1 cellular context compared by ENCODE assay signal in the genomic region with DNA sequence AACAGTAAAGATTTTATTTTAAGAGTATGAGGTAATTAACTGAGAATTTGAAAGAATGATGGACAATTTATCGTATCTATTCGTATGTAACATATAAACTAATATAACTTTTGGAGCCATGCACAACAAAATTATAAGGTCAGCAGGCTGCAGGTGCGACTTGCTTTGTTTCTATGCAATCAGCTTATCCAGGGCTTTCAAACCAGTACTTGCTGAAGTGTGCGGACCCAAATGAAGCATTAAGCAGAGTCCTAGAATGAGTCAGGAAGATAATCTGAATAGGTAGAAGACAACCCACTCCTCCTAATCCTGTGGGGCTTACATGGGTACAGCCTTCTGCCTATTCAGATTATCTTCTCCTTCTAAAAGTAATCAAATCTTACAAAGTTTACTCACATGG.
TF ChIP-seq lines count a peak whose summit lies in the region.

No MANE protein-coding gene starts in this region.

TF ChIP-seq in HepG2, 621 proteins besides CTCF, POLR2A, EP300 and RAD21 (continued from another document):
- no peak for TF ChIP-seq ARID2 (CRISPR knock-in tag; IDR thresholded peaks at IDR 0.05; ENCODE audit: borderline replicate concordance)
- no peak for TF ChIP-seq GABPA (IDR thresholded peaks at IDR 0.05; ENCODE audit: low read depth, low read length)
- no peak for TF ChIP-seq GABPA (CRISPR knock-in tag; IDR thresholded peaks at IDR 0.05; ENCODE audit: low read depth)
- no peak for TF ChIP-seq ZNF792 (CRISPR knock-in tag; IDR thresholded peaks at IDR 0.05)
- TF ChIP-seq USF2 (IDR thresholded peaks at IDR 0.05; ENCODE audit: low read depth, low read length): no peak
- no peak for TF ChIP-seq USF2 (CRISPR knock-in tag; IDR thresholded peaks at IDR 0.05; ENCODE audit: borderline replicate concordance)
- TF ChIP-seq ZNF737 (CRISPR knock-in tag; IDR thresholded peaks at IDR 0.05; ENCODE audit: borderline replicate concordance): no peak
- TF ChIP-seq CHD4 (IDR thresholded peaks at IDR 0.05; ENCODE audit: borderline replicate concordance, low read length): no peak
- TF ChIP-seq TBX3 (IDR thresholded peaks at IDR 0.05; ENCODE audit: borderline replicate concordance): no peak
- no peak for TF ChIP-seq RBM22 (optimal IDR thresholded peaks at IDR 0.05; ENCODE audit: low read length)
- TF ChIP-seq GATAD2A (CRISPR knock-in tag; IDR thresholded peaks at IDR 0.05): no peak
- TF ChIP-seq ZNF670 (CRISPR knock-in tag; IDR thresholded peaks at IDR 0.05; ENCODE audit: borderline replicate concordance): no peak
- no peak for TF ChIP-seq HOXA5 (CRISPR knock-in tag; IDR thresholded peaks at IDR 0.05)
- no peak for TF ChIP-seq SP2 (CRISPR knock-in tag; IDR thresholded peaks at IDR 0.05)
- TF ChIP-seq, protein P1, sequence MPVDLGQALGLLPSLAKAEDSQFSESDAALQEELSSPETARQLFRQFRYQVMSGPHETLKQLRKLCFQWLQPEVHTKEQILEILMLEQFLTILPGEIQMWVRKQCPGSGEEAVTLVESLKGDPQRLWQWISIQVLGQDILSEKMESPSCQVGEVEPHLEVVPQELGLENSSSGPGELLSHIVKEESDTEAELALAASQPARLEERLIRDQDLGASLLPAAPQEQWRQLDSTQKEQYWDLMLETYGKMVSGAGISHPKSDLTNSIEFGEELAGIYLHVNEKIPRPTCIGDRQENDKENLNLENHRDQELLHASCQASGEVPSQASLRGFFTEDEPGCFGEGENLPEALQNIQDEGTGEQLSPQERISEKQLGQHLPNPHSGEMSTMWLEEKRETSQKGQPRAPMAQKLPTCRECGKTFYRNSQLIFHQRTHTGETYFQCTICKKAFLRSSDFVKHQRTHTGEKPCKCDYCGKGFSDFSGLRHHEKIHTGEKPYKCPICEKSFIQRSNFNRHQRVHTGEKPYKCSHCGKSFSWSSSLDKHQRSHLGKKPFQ (CRISPR knock-in tag; IDR thresholded peaks at IDR 0.05; ENCODE audit: insufficient replicate concordance): no peak
- no peak for TF ChIP-seq CBFB (CRISPR knock-in tag; IDR thresholded peaks at IDR 0.05)
- no peak for TF ChIP-seq TRIM24 (CRISPR knock-in tag; IDR thresholded peaks at IDR 0.05)
TF ChIP-seq in HepG2: peak in this region for 0.
